ENCODE assay signal across 16 cellular contexts in the genomic region with DNA sequence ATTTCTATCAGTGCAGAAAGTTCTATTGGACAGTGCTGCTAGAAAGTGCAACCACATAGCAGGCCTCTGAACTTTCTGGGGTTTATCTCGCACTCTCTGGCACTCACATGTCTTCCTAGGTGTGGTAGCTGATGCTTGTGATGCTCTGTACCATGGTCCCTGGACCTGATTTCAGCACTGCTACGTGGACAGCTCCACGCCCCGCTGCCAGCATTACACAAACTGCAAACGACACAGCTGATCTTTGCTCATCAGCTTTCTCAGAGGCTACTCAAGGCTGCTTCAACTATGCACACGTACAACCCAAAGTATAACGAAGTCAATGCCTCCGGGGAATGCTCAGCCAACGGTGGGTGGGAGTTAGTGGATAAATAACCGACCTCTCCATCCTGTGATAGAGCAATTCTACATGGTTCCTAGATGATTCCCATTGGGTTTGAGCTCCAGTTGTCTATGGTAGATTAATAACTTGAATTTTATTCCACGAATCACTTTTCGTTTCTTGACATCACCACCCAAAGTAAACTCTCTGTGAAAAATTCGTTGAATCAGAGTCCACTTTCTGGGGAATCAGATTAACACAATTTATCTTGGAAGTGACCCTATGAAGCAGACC.
DNase-seq lines count a peak whose midpoint lies in the region; ATAC-seq and TF ChIP-seq lines count a peak whose summit lies in the region.
"Had no signal": no experiment of that assay in that cellular context is flagged by ENCODE, and none has a peak within 500 bp of the region (broad histone marks: within the 10 kb centered on the region; RNA-seq: fewer than 3 reads in every experiment).

No MANE protein-coding gene starts in this region.

- TF ChIP-seq CTCF in MM.1S (IDR thresholded peaks at IDR 0.05; ENCODE audit: low read length) (no peak), progenitor cell of endocrine pancreas (IDR thresholded peaks at IDR 0.05; ENCODE audit: unreplicated experiment) (no peak), gastrocnemius medialis (IDR thresholded peaks at IDR 0.05 in 4 of 5, conservative IDR thresholded peaks at IDR 0.05 in 1 of 5) (no peak)

- no peak overlapping the region for H3K27ac Mint-ChIP-seq in activated naive CD4-positive, alpha-beta T cell treated with anti-CD3 and anti-CD28 coated beads, Interleukin-2, amount 10 ng/mL, durations not matched to agents 7 days and 5 days
- no peak overlapping the region for H3K27ac Mint-ChIP-seq in progenitor cell of endocrine pancreas
- H3K27ac Mint-ChIP-seq: activated T-helper 17 cell treated with anti-CD3 and anti-CD28 coated beads, Interleukin-2, amount 50 U/mL, for 72 hours; memory B cell; T-cell had no signal

- no peak overlapping the region for H3K27ac ChIP-seq in MM.1S (ENCODE audit: low read length)
- no peak overlapping the region for H3K27ac ChIP-seq in gastrocnemius medialis
- H3K27ac ChIP-seq in right cardiac atrium (ENCODE audit: low read length) = no peak overlapping the region
- H3K27ac ChIP-seq: dorsolateral prefrontal cortex, parathyroid adenoma, tibial artery had no signal

- H3K4me3 Mint-ChIP-seq in activated naive CD4-positive, alpha-beta T cell treated with anti-CD3 and anti-CD28 coated beads, Interleukin-2, amount 10 ng/mL, durations not matched to agents 7 days and 5 days = no peak overlapping the region
- no peak overlapping the region for H3K4me3 Mint-ChIP-seq in progenitor cell of endocrine pancreas (ENCODE audit: low read depth)
- H3K4me3 Mint-ChIP-seq: activated T-helper 17 cell treated with anti-CD3 and anti-CD28 coated beads, Interleukin-2, amount 50 U/mL, for 72 hours; memory B cell; T-cell had no signal

- no peak overlapping the region for H3K4me3 ChIP-seq in MM.1S (ENCODE audit: low read length)
- no peak overlapping the region for H3K4me3 ChIP-seq in gastrocnemius medialis
- H3K4me3 ChIP-seq in right cardiac atrium (ENCODE audit: low read length) = no peak overlapping the region
- H3K4me3 ChIP-seq: dorsolateral prefrontal cortex, tibial artery had no signal

- no peaks in the 10 kb centered on the region for H4K20me1 ChIP-seq in MM.1S (ENCODE audit: insufficient read depth, low read length)

- no peak overlapping the region for H3K4me2 ChIP-seq in MM.1S (ENCODE audit: low read depth, low read length)

- in situ Hi-C loops in gastrocnemius medialis (cut with MboI; ENCODE audit: low sequenced_read_pairs in 4 of 4) = no loop called here

- peak; percentile 44 for DNase-seq in activated naive CD4-positive, alpha-beta T cell treated with anti-CD3 and anti-CD28 coated beads, Interleukin-2, amount 10 ng/mL, durations not matched to agents 7 days and 5 days
- DNase-seq in activated naive CD4-positive, alpha-beta T cell treated with anti-CD3 and anti-CD28 coated beads, Interleukin-2, amount 50 U/mL, for 16 hours = no peak
- DNase-seq in MM.1S (peak; percentile 32), ecto neural progenitor cell (ENCODE audit: low spot score) (peak; percentile 71), progenitor cell of endocrine pancreas (ENCODE audit: low spot score, unreplicated experiment) (peak; percentile 52), gastrocnemius medialis (no peak), right cardiac atrium (no peak)
- DNase-seq: dorsolateral prefrontal cortex, NCI-H1105, NCI-H345, T-cell, tibial artery had no signal

- WGBS in right cardiac atrium = 40% methylated on average over 13 of the region's 13 CpGs

- no peaks in the 10 kb centered on the region for H3F3A ChIP-seq in MM.1S (ENCODE audit: insufficient read depth, low read length)

- H3K27me3 ChIP-seq in MM.1S (replicated peaks; ENCODE audit: insufficient read depth, low read length) = no peaks in the 10 kb centered on the region
- H3K27me3 ChIP-seq in gastrocnemius medialis = no peaks in the 10 kb centered on the region
- H3K27me3 ChIP-seq in right cardiac atrium (ENCODE audit: control insufficient read depth, insufficient read depth) = no peaks in the 10 kb centered on the region
- H3K27me3 ChIP-seq: dorsolateral prefrontal cortex, tibial artery had no signal

- H3K4me1 Mint-ChIP-seq in activated naive CD4-positive, alpha-beta T cell treated with anti-CD3 and anti-CD28 coated beads, Interleukin-2, amount 10 ng/mL, durations not matched to agents 7 days and 5 days = no peaks in the 10 kb centered on the region
- H3K4me1 Mint-ChIP-seq in progenitor cell of endocrine pancreas (ENCODE audit: low read depth) = no peaks in the 10 kb centered on the region
- H3K4me1 Mint-ChIP-seq: activated T-helper 17 cell treated with anti-CD3 and anti-CD28 coated beads, Interleukin-2, amount 50 U/mL, for 72 hours; memory B cell; T-cell had no signal

- no peaks in the 10 kb centered on the region for H3K9me2 ChIP-seq in MM.1S (replicated peaks; ENCODE audit: insufficient read depth, low read length)

- H3K4me1 ChIP-seq in MM.1S (ENCODE audit: low read length) (no peaks in the 10 kb centered on the region), gastrocnemius medialis (no peaks in the 10 kb centered on the region), right cardiac atrium (ENCODE audit: control insufficient read depth, insufficient read depth, low read length) (no peaks in the 10 kb centered on the region)
- H3K4me1 ChIP-seq: parathyroid adenoma, tibial artery had no signal

- H3K27me3 Mint-ChIP-seq in activated naive CD4-positive, alpha-beta T cell treated with anti-CD3 and anti-CD28 coated beads, Interleukin-2, amount 10 ng/mL, durations not matched to agents 7 days and 5 days = no peaks in the 10 kb centered on the region
- H3K27me3 Mint-ChIP-seq in progenitor cell of endocrine pancreas = no peaks in the 10 kb centered on the region

- H3K9me3 Mint-ChIP-seq in activated naive CD4-positive, alpha-beta T cell treated with anti-CD3 and anti-CD28 coated beads, Interleukin-2, amount 10 ng/mL, durations not matched to agents 7 days and 5 days = no peaks in the 10 kb centered on the region
- no peaks in the 10 kb centered on the region for H3K9me3 Mint-ChIP-seq in progenitor cell of endocrine pancreas (ENCODE audit: low read depth)

- intact Hi-C loops in gastrocnemius medialis (cut with DNase I; ENCODE audit: low total_unique reads) (no loop called here), right cardiac atrium (cut with DNase I) (no loop called here)

- CTCF ChIA-PET in activated naive CD4-positive, alpha-beta T cell treated with anti-CD3 and anti-CD28 coated beads, Interleukin-2, amount 10 ng/mL, durations not matched to agents 7 days and 5 days (lab: Charles Lee) = no interaction called here

- ATAC-seq in activated CD4-positive, CD25-positive, alpha-beta regulatory T cell treated with anti-CD3 and anti-CD28 coated beads, Interleukin-2, amount 50 U/mL, for 24 hours = no peak
- ATAC-seq in gastrocnemius medialis = no peak
- no peak for ATAC-seq in right cardiac atrium
- ATAC-seq: activated T-helper 17 cell treated with anti-CD3 and anti-CD28 coated beads, Interleukin-2, amount 50 U/mL, for 72 hours; T-cell had no signal

- H3K9ac ChIP-seq in MM.1S (ENCODE audit: low read length) = no peak overlapping the region
- H3K9ac ChIP-seq: parathyroid adenoma had no signal

- H2AFZ ChIP-seq in MM.1S (ENCODE audit: low read length) = no peak overlapping the region
- H2AFZ ChIP-seq: parathyroid adenoma had no signal

- H3K36me3 ChIP-seq in MM.1S (replicated peaks; ENCODE audit: insufficient read depth, low read length) (no peaks in the 10 kb centered on the region), gastrocnemius medialis (no peaks in the 10 kb centered on the region)
- H3K36me3 ChIP-seq: tibial artery had no signal

- no peaks in the 10 kb centered on the region for H3K36me3 Mint-ChIP-seq in activated naive CD4-positive, alpha-beta T cell treated with anti-CD3 and anti-CD28 coated beads, Interleukin-2, amount 10 ng/mL, durations not matched to agents 7 days and 5 days
- H3K36me3 Mint-ChIP-seq in progenitor cell of endocrine pancreas (ENCODE audit: insufficient read depth) = no peaks in the 10 kb centered on the region
- H3K36me3 Mint-ChIP-seq: memory B cell, T-cell had no signal

- H3K9me3 ChIP-seq in MM.1S (replicated peaks; ENCODE audit: insufficient read depth, low read length) = no peaks in the 10 kb centered on the region
- no peaks in the 10 kb centered on the region for H3K9me3 ChIP-seq in gastrocnemius medialis
- no peaks in the 10 kb centered on the region for H3K9me3 ChIP-seq in right cardiac atrium (ENCODE audit: control insufficient read depth, low read length)
- H3K9me3 ChIP-seq: tibial artery had no signal

- H3K79me2 ChIP-seq in MM.1S (ENCODE audit: low read length) = no peaks in the 10 kb centered on the region
- H3K79me2 ChIP-seq: parathyroid adenoma had no signal

- no peak for TF ChIP-seq POLR2A in gastrocnemius medialis (IDR thresholded peaks at IDR 0.05)

Comparison
In these comparisons a context has a peak if more than half of its experiments do, and no peak if none do; other contexts are left out.
1. DNase-seq: peak in activated naive CD4-positive, alpha-beta T cell treated with anti-CD3 and anti-CD28 coated beads, Interleukin-2, amount 10 ng/mL, durations not matched to agents 7 days and 5 days (single experiment), MM.1S (single experiment), ecto neural progenitor cell (single experiment) and progenitor cell of endocrine pancreas (single experiment); none in activated naive CD4-positive, alpha-beta T cell treated with anti-CD3 and anti-CD28 coated beads, Interleukin-2, amount 50 U/mL, for 16 hours (single experiment), gastrocnemius medialis (0 of 2) and right cardiac atrium (0 of 3).